ENCODE assay signal across 14 cellular contexts in genomic region chr12:124233846-124234620, GRCh38.
DNase-seq lines count a peak whose midpoint lies in the region; ATAC-seq and TF ChIP-seq lines count a peak whose summit lies in the region.
"Had no signal": no experiment of that assay in that cellular context is flagged by ENCODE, and none has a peak within 500 bp of the region (broad histone marks: within the 10 kb centered on the region; RNA-seq: fewer than 3 reads in every experiment).

No MANE protein-coding gene starts in this region.

- H3K4me1 Mint-ChIP-seq in chondrocyte (ENCODE audit: low read depth) = peaks cover 43% of the 10 kb centered on the region
- no peaks in the 10 kb centered on the region for H3K4me1 Mint-ChIP-seq in activated T-cell treated with anti-CD3 and anti-CD28 coated beads, Interleukin-2, amount 50 U/mL, for 72 hours (ENCODE audit: low read depth)

- peaks cover 1% of the 10 kb centered on the region for H3K36me3 Mint-ChIP-seq in chondrocyte (ENCODE audit: low read depth)
- H3K36me3 Mint-ChIP-seq in activated T-cell treated with anti-CD3 and anti-CD28 coated beads, Interleukin-2, amount 50 U/mL, for 72 hours (ENCODE audit: insufficient read depth in 2 of 2) = peaks cover 2 to 4% of the 10 kb centered on the region in 2 donors
- H3K36me3 Mint-ChIP-seq: CD4-positive, alpha-beta memory T cell had no signal

- H3K9me3 Mint-ChIP-seq in chondrocyte (ENCODE audit: low read depth) = peaks cover 23% of the 10 kb centered on the region
- H3K9me3 Mint-ChIP-seq in activated T-cell treated with anti-CD3 and anti-CD28 coated beads, Interleukin-2, amount 50 U/mL, for 72 hours = peaks cover 4 to 13% of the 10 kb centered on the region in 2 donors

- ATAC-seq in activated T-cell treated with anti-CD3 and anti-CD28 coated beads, Interleukin-2, amount 50 U/mL, for 72 hours (replicated peaks in 1 of 2) = no peak
- ATAC-seq: right lobe of liver had no signal

- H3K4me3 Mint-ChIP-seq in chondrocyte (ENCODE audit: unreplicated experiment) = no peak overlapping the region
- no peak overlapping the region for H3K4me3 Mint-ChIP-seq in activated T-cell treated with anti-CD3 and anti-CD28 coated beads, Interleukin-2, amount 50 U/mL, for 72 hours
- H3K4me3 Mint-ChIP-seq: endodermal cell had no signal

- no peak for TF ChIP-seq CTCF in chondrocyte (IDR thresholded peaks at IDR 0.05)

- peak; percentile 23 for DNase-seq in ELF-1 (ENCODE audit: low read depth, low spot score)
- peak; percentile 61 for DNase-seq in NCI-H69 (lab: John Stamatoyannopoulos, UW)
- DNase-seq in chondrocyte (ENCODE audit: low spot score) = no peak
- DNase-seq in myocyte (ENCODE audit: low read depth) = peak; percentile 66
- DNase-seq in activated T-cell treated with anti-CD3 and anti-CD28 coated beads, Interleukin-2, amount 50 U/mL, for 72 hours = no peak
- DNase-seq in NCI-H187 (lab: John Stamatoyannopoulos, UW) = no peak
- no peak for DNase-seq in effector CD8-positive, alpha-beta T cell (lab: John Stamatoyannopoulos, UW)
- no peak for DNase-seq in NCI-H1105 treated with DMSO at 0.1 percent for 48 hours (lab: John Stamatoyannopoulos, UW)
- DNase-seq: activated CD8-positive, alpha-beta memory T cell treated with anti-CD3 and anti-CD28 coated beads, Interleukin-2, amount 50 U/mL, for 48 hours; CD4-positive, alpha-beta memory T cell; endodermal cell; KBM-7; right lobe of liver; RPMI8226 had no signal

- peak overlapping the region; percentile 89 for H3K27ac Mint-ChIP-seq in chondrocyte (ENCODE audit: unreplicated experiment)
- H3K27ac Mint-ChIP-seq in activated T-cell treated with anti-CD3 and anti-CD28 coated beads, Interleukin-2, amount 50 U/mL, for 72 hours = no peak overlapping the region
- H3K27ac Mint-ChIP-seq: CD4-positive, alpha-beta memory T cell; endodermal cell had no signal

- no peaks in the 10 kb centered on the region for H3K27me3 Mint-ChIP-seq in chondrocyte (ENCODE audit: low read depth)
- H3K27me3 Mint-ChIP-seq in activated T-cell treated with anti-CD3 and anti-CD28 coated beads, Interleukin-2, amount 50 U/mL, for 72 hours (ENCODE audit: low read depth) = peaks cover 11% of the 10 kb centered on the region

Comparison
In these comparisons a context has a peak if more than half of its experiments do, and no peak if none do; other contexts are left out.
1. DNase-seq: peak in ELF-1 (single experiment), NCI-H69 (single experiment) and myocyte (single experiment); none in chondrocyte (single experiment), activated T-cell treated with anti-CD3 and anti-CD28 coated beads, Interleukin-2, amount 50 U/mL, for 72 hours (0 of 2), NCI-H187 (0 of 2), effector CD8-positive, alpha-beta T cell (single experiment) and NCI-H1105 treated with DMSO at 0.1 percent for 48 hours (single experiment).